ENCODE assay signal across 9 cellular contexts in the genomic region with DNA sequence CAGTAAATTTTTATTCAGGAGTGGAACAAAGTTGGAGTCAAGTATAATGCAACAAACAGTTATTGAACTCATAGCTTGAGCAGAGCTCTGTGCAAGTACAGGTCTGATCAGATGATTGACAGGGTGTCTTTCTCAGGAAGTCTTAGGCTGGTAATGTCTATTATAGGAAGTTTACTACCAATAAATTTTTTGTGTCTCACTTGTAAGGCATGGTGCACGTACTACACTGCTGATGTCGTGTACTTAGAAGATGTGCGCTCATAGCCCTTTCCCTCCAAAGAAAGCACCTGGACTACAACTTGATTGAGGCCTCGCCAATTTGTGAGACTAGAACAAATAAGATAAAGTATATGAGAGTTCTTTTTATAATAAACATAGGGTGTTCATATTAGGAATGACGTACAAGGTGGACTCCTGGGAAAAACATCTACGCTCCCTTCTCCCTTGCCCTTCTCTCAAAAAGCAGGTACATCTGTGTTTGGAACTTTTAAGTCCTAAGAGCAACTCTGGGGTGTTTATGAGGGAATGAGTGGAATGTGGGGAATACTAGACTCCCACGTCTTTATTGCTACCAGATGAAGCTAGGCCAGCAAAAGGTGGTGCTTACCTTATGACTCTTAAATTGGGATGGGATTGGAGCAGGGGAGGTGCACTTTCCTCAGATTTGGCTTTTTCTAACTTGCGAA. TPM values are rescaled to one million over a fixed set of nuclear protein-coding genes. Genes with fewer than 3 reads are reported as not detected.
DNase-seq lines count a peak whose midpoint lies in the region; ATAC-seq, FAIRE-seq and TF ChIP-seq lines count a peak whose summit lies in the region.
"Had no signal": no experiment of that assay in that cellular context is flagged by ENCODE, and none has a peak within 500 bp of the region (broad histone marks: within the 10 kb centered on the region; RNA-seq: fewer than 3 reads in every experiment).

No MANE protein-coding gene starts in this region.

- H3K27ac ChIP-seq in BLaER1 (no peak overlapping the region), colonic mucosa (peak overlapping the region; percentile 90)

- H3K9me3 Mint-ChIP-seq in naive thymus-derived CD8-positive, alpha-beta T cell: no peaks in the 10 kb centered on the region

- peak overlapping the region; percentile 1 to 99 (median 80) for H3K27ac Mint-ChIP-seq in naive thymus-derived CD8-positive, alpha-beta T cell

- peak overlapping the region; percentile 84 for H3K4me2 ChIP-seq in BLaER1
- H3K4me2 ChIP-seq in Loucy (ENCODE audit: low read depth, low read length, poor library complexity, severe bottlenecking): peak overlapping the region; percentile 98

- H3K4me1 ChIP-seq in BLaER1: peaks cover 32% of the 10 kb centered on the region
- H3K4me1 ChIP-seq in Loucy (ENCODE audit: insufficient read depth, low read length, poor library complexity, severe bottlenecking): peaks cover 32% of the 10 kb centered on the region
- H3K4me1 ChIP-seq in colonic mucosa: peaks cover 6% of the 10 kb centered on the region

- H3K27me3 ChIP-seq in BLaER1 (no peaks in the 10 kb centered on the region), Loucy (ENCODE audit: insufficient read depth, low read length, poor library complexity, severe bottlenecking) (no peaks in the 10 kb centered on the region), colonic mucosa (no peaks in the 10 kb centered on the region)

- no peak for FAIRE-seq in D721Med (lab: Jason Lieb, UNC)
- FAIRE-seq: colon had no signal

- H3K9ac ChIP-seq in BLaER1 (peak overlapping the region; percentile 94), Loucy (ENCODE audit: low read depth, low read length, poor library complexity, severe bottlenecking) (peak overlapping the region; percentile 87), colonic mucosa (ENCODE audit: low read depth in 2 of 2, low read length in 2 of 2) (peak overlapping the region in 1 of 2 donors; percentile 59)

- no peak for TF ChIP-seq CTCF in Loucy (conservative IDR thresholded peaks at IDR 0.05; ENCODE audit: low read length)
- TF ChIP-seq CTCF in colonic mucosa (IDR thresholded peaks at IDR 0.05): no peak
- no peak for TF ChIP-seq CTCF in D721Med (IDR thresholded peaks at IDR 0.05; ENCODE audit: insufficient read depth, missing control alignments)

- H3K27me3 Mint-ChIP-seq in naive thymus-derived CD8-positive, alpha-beta T cell: no peaks in the 10 kb centered on the region

- no peaks in the 10 kb centered on the region for H3K9me2 ChIP-seq in Loucy (replicated peaks; ENCODE audit: low read depth, low read length)

- ATAC-seq in naive thymus-derived CD8-positive, alpha-beta T cell: no peak
- ATAC-seq in HG02981 (IDR thresholded peaks at IDR 0.05; ENCODE audit: unreplicated experiment) (no peak), GM21786 (IDR thresholded peaks at IDR 0.05; ENCODE audit: unreplicated experiment) (no peak)

- H3K9me3 ChIP-seq in BLaER1: no peaks in the 10 kb centered on the region
- no peaks in the 10 kb centered on the region for H3K9me3 ChIP-seq in Loucy (ENCODE audit: insufficient read depth, low read depth, low read length)
- no peaks in the 10 kb centered on the region for H3K9me3 ChIP-seq in colonic mucosa

- H3K4me1 Mint-ChIP-seq in naive thymus-derived CD8-positive, alpha-beta T cell: peaks cover 28 to 62% (median 51%) of the 10 kb centered on the region in 4 donors

- peaks cover 38% of the 10 kb centered on the region; the same call in 1 of the 2 replicates for H4K20me1 ChIP-seq in BLaER1
- peaks cover 40% of the 10 kb centered on the region for H4K20me1 ChIP-seq in Loucy (ENCODE audit: insufficient read depth, low read length, poor library complexity, severe bottlenecking)

- H3K79me2 ChIP-seq in Loucy (ENCODE audit: insufficient read depth, low read length): peaks cover 75% of the 10 kb centered on the region

- H3F3A ChIP-seq in Loucy (ENCODE audit: low read depth): no peaks in the 10 kb centered on the region

- peak overlapping the region; percentile 91 for H3K4me3 ChIP-seq in BLaER1
- H3K4me3 ChIP-seq in Loucy (ENCODE audit: low read length, poor library complexity, severe bottlenecking): peak overlapping the region; percentile 90
- H3K4me3 ChIP-seq in colonic mucosa: peak overlapping the region; percentile 77

- H3K36me3 ChIP-seq in BLaER1 (peaks cover 46% of the 10 kb centered on the region), Loucy (ENCODE audit: insufficient read depth, low read length) (peaks cover 18% of the 10 kb centered on the region; the same call in 1 of the 2 replicates), colonic mucosa (peaks cover 15% of the 10 kb centered on the region)

- peaks cover 7 to 50% (median 10%) of the 10 kb centered on the region in 3 donors for H3K36me3 Mint-ChIP-seq in naive thymus-derived CD8-positive, alpha-beta T cell

- POLR2A ChIA-PET in naive thymus-derived CD8-positive, alpha-beta T cell (lab: Charles Lee): no interaction called here

- intact Hi-C loops in colonic mucosa (cut with DNase I): no loop called here

- peak overlapping the region; percentile 89 to 100 (median 99) for H3K4me3 Mint-ChIP-seq in naive thymus-derived CD8-positive, alpha-beta T cell

- DNase-seq in colonic mucosa (no peak), D721Med (ENCODE audit: insufficient read length, low spot score) (no peak), mesenteric fat pad (ENCODE audit: low spot score) (no peak)
- DNase-seq in naive thymus-derived CD8-positive, alpha-beta T cell: no peak

- no peak overlapping the region for H2AFZ ChIP-seq in Loucy (ENCODE audit: low read length)

RNA-seq across cellular contexts. Expression of a gene that starts 1.5 kb away (rescaled TPM):
- total RNA-seq in colonic mucosa (10 to 100 TPM; 31.8 to 33.0 TPM), mesenteric fat pad (34.2 TPM)
- 10 to 100 TPM; 39.3 to 47.1 TPM for total RNA-seq in naive thymus-derived CD8-positive, alpha-beta T cell
- polyA plus RNA-seq in naive thymus-derived CD8-positive, alpha-beta T cell: 10 to 100 TPM in 1 of 3 donors, 1 to 10 TPM in 2; 3.1 to 10.1 (median 4.4) TPM

RNA-seq across cellular contexts. Expression of a gene that starts 1.6 kb away (rescaled TPM):
- total RNA-seq in colonic mucosa (10 to 100 TPM in 1 of 2 donors, 1 to 10 TPM in 1; 9.9 to 11.0 TPM), mesenteric fat pad (17.3 TPM)
- total RNA-seq in naive thymus-derived CD8-positive, alpha-beta T cell: 10 to 100 TPM; 15.2 to 15.9 TPM
- polyA plus RNA-seq in naive thymus-derived CD8-positive, alpha-beta T cell: 1 to 10 TPM; 4.3 to 6.9 (median 6.1) TPM
